In genomic region chr10:101011517-101012423, GRCh38 we compare ENCODE assay signal across 5 cellular contexts.
A peak's percentile ranks its signal among the peaks of the same experiment; 100 is the strongest.
DNase-seq lines count a peak whose midpoint lies in the region; TF ChIP-seq lines count a peak whose summit lies in the region.
"Had no signal": no experiment of that assay in that cellular context is flagged by ENCODE, and none has a peak within 500 bp of the region (broad histone marks: within the 10 kb centered on the region; RNA-seq: fewer than 3 reads in every experiment).

No MANE protein-coding gene starts in this region.

- H3K27ac ChIP-seq in VCaP, result no peak overlapping the region

- DNase-seq in retinal pigment epithelial cell (ENCODE audit: low read depth) (no peak), cerebellar nuclear complex (lab: John Stamatoyannopoulos, UW) (no peak), NAMALWA (ENCODE audit: low spot score) (no peak)
- DNase-seq: HCEC 1CT had no signal

- TF ChIP-seq CTCF in VCaP (conservative IDR thresholded peaks at IDR 0.05) (peak; percentile 49; the same call in 1 of the 2 replicates), retinal pigment epithelial cell (conservative IDR thresholded peaks at IDR 0.05; ENCODE audit: low read depth, low read length) (peak; percentile 75)

- no peak overlapping the region for H3K4me3 ChIP-seq in retinal pigment epithelial cell (ENCODE audit: low read length)
